In the genomic region with DNA sequence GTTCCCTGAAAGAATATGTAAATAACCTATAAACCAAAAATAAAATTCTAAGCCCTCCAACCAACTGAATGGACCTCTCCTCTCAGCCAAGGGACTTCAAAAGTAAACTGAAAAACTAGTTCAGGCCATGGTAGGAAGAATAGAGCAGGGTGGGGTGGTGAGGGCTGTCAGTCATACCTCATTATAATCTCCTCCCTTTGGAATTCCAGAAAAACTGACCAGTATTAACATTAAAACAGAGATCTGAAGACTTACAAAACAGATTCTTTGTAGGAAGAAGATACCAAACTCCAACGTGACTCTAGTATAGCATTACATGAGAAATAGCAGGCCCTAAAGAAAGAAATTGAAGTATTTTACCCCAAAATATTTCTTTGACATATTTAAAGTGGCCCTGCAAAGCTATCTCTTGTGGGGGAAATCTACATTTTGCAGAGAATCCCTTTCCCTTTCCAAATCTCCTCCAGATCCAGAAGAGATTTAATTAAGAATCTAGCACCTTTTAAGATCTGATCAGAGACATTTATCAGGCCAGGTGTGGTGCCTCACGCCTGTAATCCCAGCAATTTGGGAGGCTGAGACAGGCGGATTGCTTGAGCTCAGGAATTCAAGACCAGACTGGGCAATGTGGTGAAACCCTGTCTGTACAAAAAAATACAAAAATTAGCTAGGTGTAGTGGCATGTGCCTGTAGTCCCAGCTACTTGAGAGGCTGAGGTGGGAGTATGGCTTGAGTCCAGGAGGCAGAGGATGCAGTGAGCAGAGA, we compare ENCODE assay signal across 15 cellular contexts.
"Had no signal": no experiment of that assay in that cellular context is flagged by ENCODE, and none has a peak within 500 bp of the region (broad histone marks: within the 10 kb centered on the region; RNA-seq: fewer than 3 reads in every experiment).

No MANE protein-coding gene starts in this region.

- FAIRE-seq: TTC549 had no signal

- H3K9me3 Mint-ChIP-seq: activated CD4-positive, alpha-beta T cell treated with anti-CD3 and anti-CD28 coated beads, Interleukin-2, amount 10 ng/mL, durations not matched to agents 7 days and 5 days; activated naive CD4-positive, alpha-beta T cell treated with anti-CD3 and anti-CD28 coated beads, Interleukin-2, amount 50 U/mL, for 72 hours; immature natural killer cell; stimulated activated effector memory CD8-positive, alpha-beta T cell treated with anti-CD3 and anti-CD28 coated beads, Interleukin-12 subunit alpha, Interleukin-12 subunit beta, amount 100 ng/mL, for 72 hours had no signal

- H3K4me3 Mint-ChIP-seq: activated CD4-positive, alpha-beta T cell treated with anti-CD3 and anti-CD28 coated beads, Interleukin-2, amount 10 ng/mL, durations not matched to agents 7 days and 5 days; immature natural killer cell; stimulated activated effector memory CD8-positive, alpha-beta T cell treated with anti-CD3 and anti-CD28 coated beads, Interleukin-12 subunit alpha, Interleukin-12 subunit beta, amount 100 ng/mL, for 72 hours; T-helper 17 cell had no signal

- H3K36me3 Mint-ChIP-seq: activated naive CD4-positive, alpha-beta T cell treated with anti-CD3 and anti-CD28 coated beads, Interleukin-2, amount 50 U/mL, for 72 hours; immature natural killer cell; stimulated activated effector memory CD8-positive, alpha-beta T cell treated with anti-CD3 and anti-CD28 coated beads, Interleukin-12 subunit alpha, Interleukin-12 subunit beta, amount 100 ng/mL, for 72 hours had no signal

- H3K27ac ChIP-seq: brain microvascular endothelial cell, tibial nerve had no signal

- H3K27ac Mint-ChIP-seq: activated CD4-positive, alpha-beta T cell treated with anti-CD3 and anti-CD28 coated beads, Interleukin-2, amount 10 ng/mL, durations not matched to agents 7 days and 5 days; activated naive CD4-positive, alpha-beta T cell treated with anti-CD3 and anti-CD28 coated beads, Interleukin-2, amount 50 U/mL, for 72 hours; immature natural killer cell; stimulated activated effector memory CD8-positive, alpha-beta T cell treated with anti-CD3 and anti-CD28 coated beads, Interleukin-12 subunit alpha, Interleukin-12 subunit beta, amount 100 ng/mL, for 72 hours; T-helper 17 cell had no signal

- H3K9me3 ChIP-seq: tibial nerve had no signal

- H3K4me1 Mint-ChIP-seq: activated CD4-positive, alpha-beta T cell treated with anti-CD3 and anti-CD28 coated beads, Interleukin-2, amount 10 ng/mL, durations not matched to agents 7 days and 5 days; immature natural killer cell; stimulated activated effector memory CD8-positive, alpha-beta T cell treated with anti-CD3 and anti-CD28 coated beads, Interleukin-12 subunit alpha, Interleukin-12 subunit beta, amount 100 ng/mL, for 72 hours; T-helper 17 cell had no signal

- H3K4me3 ChIP-seq: skin epidermis, tibial nerve had no signal

- DNase-seq: activated CD4-positive, alpha-beta T cell treated with anti-CD3 and anti-CD28 coated beads, Interleukin-2, amount 10 ng/mL, durations not matched to agents 7 days and 5 days; activated CD4-positive, CD25-positive, alpha-beta regulatory T cell; activated CD8-positive, alpha-beta memory T cell treated with anti-CD3 and anti-CD28 coated beads for 24 hours; activated effector memory CD4-positive, alpha-beta T cell treated with anti-CD3 and anti-CD28 coated beads, Interleukin-2, amount 50 U/mL, for 16 hours; amniotic stem cell; brain microvascular endothelial cell; cerebellar nuclear complex; dermis blood vessel endothelial cell; immature natural killer cell; T-helper 17 cell had no signal

- ATAC-seq: activated naive CD4-positive, alpha-beta T cell treated with anti-CD3 and anti-CD28 coated beads, Interleukin-2, amount 50 U/mL, for 72 hours; stimulated activated effector memory CD8-positive, alpha-beta T cell treated with anti-CD3 and anti-CD28 coated beads, Interleukin-12 subunit alpha, Interleukin-12 subunit beta, amount 100 ng/mL, for 72 hours; T-helper 17 cell had no signal

- H3K27me3 ChIP-seq: brain microvascular endothelial cell, tibial nerve had no signal

- H3K36me3 ChIP-seq: brain microvascular endothelial cell, tibial nerve had no signal
